Comparison of ENCODE assay signal across 8 cellular contexts in the genomic region with DNA sequence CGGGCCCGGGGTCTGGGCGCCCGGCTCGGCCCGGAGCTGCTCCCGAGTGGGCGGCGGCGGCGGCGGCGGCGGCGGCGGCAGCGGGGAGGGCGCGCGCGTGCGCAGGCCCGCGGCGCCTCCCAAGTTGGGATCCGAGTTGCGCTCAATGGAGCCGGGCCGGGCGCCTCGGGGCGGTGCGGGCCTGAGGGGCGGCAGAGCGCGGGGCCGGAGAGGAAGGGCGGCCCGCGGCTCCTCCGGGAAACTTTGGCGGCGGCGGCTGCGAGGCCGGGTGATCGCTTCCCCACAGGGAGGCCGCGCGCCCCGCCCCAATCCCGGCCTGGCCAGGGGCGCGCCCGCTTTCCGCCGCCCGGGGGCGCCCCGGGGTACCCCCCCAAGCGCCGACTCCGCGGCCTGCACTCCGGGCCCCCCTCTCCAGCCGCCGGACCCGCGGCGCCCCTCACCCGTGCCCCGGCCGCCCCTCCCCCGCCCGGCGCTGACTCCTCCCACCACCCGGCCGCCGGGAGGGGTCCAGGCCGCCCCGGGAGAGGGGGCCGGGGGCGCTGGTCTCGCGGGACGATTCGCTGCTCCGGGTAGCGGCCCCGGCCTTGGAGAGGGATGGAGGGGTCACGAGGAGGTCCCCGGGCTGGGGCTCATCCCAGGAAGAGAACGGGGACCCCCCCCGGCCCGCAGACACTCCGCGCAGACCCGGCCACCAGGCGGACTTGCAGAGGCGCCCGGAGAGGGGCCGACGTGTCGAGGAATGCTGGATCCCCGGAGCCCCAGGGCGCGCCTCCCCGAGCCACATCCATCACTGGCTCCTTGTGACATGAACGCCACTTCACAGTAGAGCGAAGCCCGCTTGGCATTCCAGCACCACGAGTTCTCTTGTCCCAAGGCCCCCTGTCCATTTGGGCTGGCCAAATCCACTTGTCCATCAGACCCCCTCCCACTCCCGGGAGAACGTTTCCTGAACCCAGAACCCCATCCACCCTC. TPM values are rescaled to one million over a fixed set of nuclear protein-coding genes. Genes with fewer than 3 reads are reported as not detected.
A peak's percentile ranks its signal among the peaks of the same experiment; 100 is the strongest.
DNase-seq lines count a peak whose midpoint lies in the region; ATAC-seq and TF ChIP-seq lines count a peak whose summit lies in the region.

A gene with protein sequence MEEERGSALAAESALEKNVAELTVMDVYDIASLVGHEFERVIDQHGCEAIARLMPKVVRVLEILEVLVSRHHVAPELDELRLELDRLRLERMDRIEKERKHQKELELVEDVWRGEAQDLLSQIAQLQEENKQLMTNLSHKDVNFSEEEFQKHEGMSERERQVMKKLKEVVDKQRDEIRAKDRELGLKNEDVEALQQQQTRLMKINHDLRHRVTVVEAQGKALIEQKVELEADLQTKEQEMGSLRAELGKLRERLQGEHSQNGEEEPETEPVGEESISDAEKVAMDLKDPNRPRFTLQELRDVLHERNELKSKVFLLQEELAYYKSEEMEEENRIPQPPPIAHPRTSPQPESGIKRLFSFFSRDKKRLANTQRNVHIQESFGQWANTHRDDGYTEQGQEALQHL (minus strand): TSS at position 48 of the 972 bp plus-strand sequence. CDS start 237 bp downstream, outside the sequence.

- H3K36me3 ChIP-seq in cardiac muscle cell = peaks cover 4% of the 10 kb centered on the region
- no peaks in the 10 kb centered on the region for H3K36me3 ChIP-seq in upper lobe of right lung

- peaks cover 5% of the 10 kb centered on the region for H3K36me3 Mint-ChIP-seq in osteocyte (ENCODE audit: unreplicated experiment)

- H3K27ac Mint-ChIP-seq in osteocyte (ENCODE audit: unreplicated experiment) = peak within 1 kb of the TSS; percentile 82

- H3K27me3 ChIP-seq in cardiac muscle cell = no peaks in the 10 kb centered on the region
- no peaks in the 10 kb centered on the region for H3K27me3 ChIP-seq in upper lobe of right lung

- H3K9me3 ChIP-seq in cardiac muscle cell (ENCODE audit: low read depth) = no peaks in the 10 kb centered on the region
- H3K9me3 ChIP-seq in upper lobe of right lung = no peaks in the 10 kb centered on the region

- H3K27ac ChIP-seq in cardiac muscle cell (peak within 1 kb of the TSS; percentile 99), upper lobe of right lung (peak within 1 kb of the TSS; percentile 72)

- H3K9me3 Mint-ChIP-seq in osteocyte (ENCODE audit: unreplicated experiment) = no peaks in the 10 kb centered on the region

- H3K4me3 Mint-ChIP-seq in osteocyte (ENCODE audit: unreplicated experiment) = peak within 1 kb of the TSS; percentile 84

- peaks cover 24% of the 10 kb centered on the region for H3K4me1 ChIP-seq in cardiac muscle cell (ENCODE audit: low read depth)
- peaks cover 18% of the 10 kb centered on the region for H3K4me1 ChIP-seq in upper lobe of right lung

- H3K4me1 Mint-ChIP-seq in osteocyte (ENCODE audit: unreplicated experiment) = peaks cover 28% of the 10 kb centered on the region

- H3K4me3 ChIP-seq in GM12864 (ENCODE audit: low read depth, low read length) (peak within 1 kb of the TSS; percentile 67), cardiac muscle cell (peak within 1 kb of the TSS; percentile 42), upper lobe of right lung (peak within 1 kb of the TSS; percentile 69)

- H3K27me3 Mint-ChIP-seq in osteocyte (ENCODE audit: unreplicated experiment) = peaks cover 3% of the 10 kb centered on the region

- intact Hi-C loops in upper lobe of right lung (cut with DNase I) = no loop called here

- TF ChIP-seq CTCF in GM12864 (IDR thresholded peaks at IDR 0.05; ENCODE audit: low read depth, low read length, missing control alignments) = peak; percentile 29
- peak; percentile 1 for TF ChIP-seq CTCF in cardiac muscle cell (IDR thresholded peaks at IDR 0.05; ENCODE audit: low read depth, low read length)
- peak; percentile 51 for TF ChIP-seq CTCF in osteocyte (IDR thresholded peaks at IDR 0.05)
- TF ChIP-seq CTCF in upper lobe of right lung (IDR thresholded peaks at IDR 0.05) = peak; percentile 19

- peak; percentile 66 for ATAC-seq in HG03066 (IDR thresholded peaks at IDR 0.05; ENCODE audit: low read depth, unreplicated experiment)
- peak; percentile 81 for ATAC-seq in upper lobe of right lung
- no peak for ATAC-seq in HG03097 (IDR thresholded peaks at IDR 0.05; ENCODE audit: low FRiP score, unreplicated experiment)

- no peak for DNase-seq in GM12864 (ENCODE audit: low read depth)
- DNase-seq in SK-N-DZ (ENCODE audit: low spot score) = peak; percentile 78
- DNase-seq in activated naive CD8-positive, alpha-beta T cell treated with anti-CD3 and anti-CD28 coated beads, Interleukin-2, amount 50 U/mL, for 16 hours (ENCODE audit: low read depth, low spot score) = peak; percentile 21
- peak; percentile 62 to 89 for DNase-seq in cardiac muscle cell (ENCODE audit: low read depth in 1 of 2, low spot score in 1 of 2)
- DNase-seq in osteocyte (ENCODE audit: extremely low spot score, unreplicated experiment) = peak; percentile 89
- DNase-seq in upper lobe of right lung = peak; percentile 80

RNA-seq across cellular contexts. Expression of the gene that starts here (rescaled TPM):
- polyA plus RNA-seq in SK-N-DZ (2014; cell fraction: cytosol; rRNA removed) = 6.5 and 10.1 TPM in 2 replicates
- polyA plus RNA-seq in SK-N-DZ (2014; cell fraction: nucleus; rRNA removed) = 10.5 and 12.5 TPM in 2 replicates
- total RNA-seq in cardiac muscle cell (33.7 and 57.8 TPM in 2 replicates), osteocyte (34.2 and 35.1 TPM in 2 replicates), upper lobe of right lung (17.9 TPM)
- 68.4 and 69.3 TPM in 2 replicates for polyA plus RNA-seq in cardiac muscle cell

Comparison
In these comparisons a context has a peak if more than half of its experiments do, and no peak if none do; other contexts are left out.
1. CTCF ChIP-seq: peak in every context shown above with its lines; median percentile 51 in osteocyte; 29 in GM12864; 19 in upper lobe of right lung; 1 in cardiac muscle cell.